Comparison of ENCODE assay signal across 22 cellular contexts in genomic region chr5:133685402-133686018, GRCh38.
"Had no signal": no experiment of that assay in that cellular context is flagged by ENCODE, and none has a peak within 500 bp of the region (broad histone marks: within the 10 kb centered on the region; RNA-seq: fewer than 3 reads in every experiment).

No MANE protein-coding gene starts in this region.

- H3K27ac ChIP-seq: heart left ventricle, ovary, thoracic aorta, uterus had no signal

- H3K36me3 ChIP-seq: heart left ventricle, ovary, thoracic aorta, uterus had no signal

- H3K4me1 ChIP-seq: heart left ventricle, uterus had no signal

- H3K4me1 Mint-ChIP-seq: activated B cell treated with CpG ODN at 0.5 μM for 24 hours; activated naive CD4-positive, alpha-beta T cell treated with anti-CD3 and anti-CD28 coated beads, Interleukin-2, amount 50 U/mL, for 24 hours; activated naive CD8-positive, alpha-beta T cell treated with anti-CD3 and anti-CD28 coated beads, Interleukin-2, amount 50 U/mL, for 24 hours had no signal

- H3K9me3 Mint-ChIP-seq: activated B cell treated with CpG ODN at 0.5 μM for 24 hours; activated naive CD4-positive, alpha-beta T cell treated with anti-CD3 and anti-CD28 coated beads, Interleukin-2, amount 50 U/mL, for 24 hours; activated naive CD8-positive, alpha-beta T cell treated with anti-CD3 and anti-CD28 coated beads, Interleukin-2, amount 50 U/mL, for 24 hours; activated T-helper 2 cell treated with anti-CD3 and anti-CD28 coated beads, Interferon-gamma antibody, Interleukin-2, Interleukin-4, amounts not matched to agents 10 μg/mL and 5 μg/mL and 100 μg/mL, durations not matched to agents 14 hours and 24 hours and 36 hours; naive thymus-derived CD4-positive, alpha-beta T cell; type B pancreatic cell had no signal

- H3K9me3 ChIP-seq: heart left ventricle, ovary, thoracic aorta, uterus had no signal

- DNase-seq: activated B cell treated with CpG ODN at 0.5 μM for 24 hours; activated CD8-positive, alpha-beta memory T cell treated with anti-CD3 and anti-CD28 coated beads, Interleukin-2, amount 10 ng/mL, durations not matched to agents 7 days and 5 days; activated CD8-positive, alpha-beta T cell treated with anti-CD3 and anti-CD28 coated beads, Interleukin-2, amount 10 ng/mL, durations not matched to agents 7 days and 5 days; activated naive CD8-positive, alpha-beta T cell treated with anti-CD3 and anti-CD28 coated beads, Interleukin-2, amount 50 U/mL, for 24 hours; activated T-cell treated with anti-CD3 and anti-CD28 coated beads, Interleukin-2, amount 50 U/mL, for 48 hours; heart left ventricle; hypothalamus; midbrain; naive thymus-derived CD4-positive, alpha-beta T cell; ovary; retina; stimulated activated naive CD4-positive, alpha-beta T cell treated with Interleukin-2 at 50 U/mL for 16 hours; T-helper 2 cell; uterus had no signal

- H3K27me3 ChIP-seq: ovary, uterus had no signal

- FAIRE-seq: endothelial cell of umbilical vein had no signal

- H3K36me3 Mint-ChIP-seq: activated CD8-positive, alpha-beta memory T cell treated with anti-CD3 and anti-CD28 coated beads, Interleukin-2, amount 10 ng/mL, durations not matched to agents 7 days and 5 days; activated naive CD4-positive, alpha-beta T cell treated with anti-CD3 and anti-CD28 coated beads, Interleukin-2, amount 50 U/mL, for 24 hours; brain; type B pancreatic cell had no signal

- H3K4me3 ChIP-seq: heart left ventricle, ovary, thoracic aorta, uterus had no signal

- H3K27ac Mint-ChIP-seq: activated B cell treated with CpG ODN at 0.5 μM for 24 hours; activated CD8-positive, alpha-beta memory T cell treated with anti-CD3 and anti-CD28 coated beads, Interleukin-2, amount 10 ng/mL, durations not matched to agents 7 days and 5 days; activated CD8-positive, alpha-beta T cell treated with anti-CD3 and anti-CD28 coated beads, Interleukin-2, amount 10 ng/mL, durations not matched to agents 7 days and 5 days; activated naive CD4-positive, alpha-beta T cell treated with anti-CD3 and anti-CD28 coated beads, Interleukin-2, amount 50 U/mL, for 24 hours; activated naive CD8-positive, alpha-beta T cell treated with anti-CD3 and anti-CD28 coated beads, Interleukin-2, amount 50 U/mL, for 24 hours; activated T-helper 2 cell treated with anti-CD3 and anti-CD28 coated beads, Interferon-gamma antibody, Interleukin-2, Interleukin-4, amounts not matched to agents 10 μg/mL and 5 μg/mL and 100 μg/mL, durations not matched to agents 14 hours and 24 hours and 36 hours; naive thymus-derived CD4-positive, alpha-beta T cell; progenitor cell of endocrine pancreas; type B pancreatic cell had no signal

- ATAC-seq: activated CD8-positive, alpha-beta memory T cell treated with anti-CD3 and anti-CD28 coated beads, Interleukin-2, amount 10 ng/mL, durations not matched to agents 7 days and 5 days; activated CD8-positive, alpha-beta T cell treated with anti-CD3 and anti-CD28 coated beads, Interleukin-2, amount 10 ng/mL, durations not matched to agents 7 days and 5 days; activated naive CD8-positive, alpha-beta T cell treated with anti-CD3 and anti-CD28 coated beads, Interleukin-2, amount 50 U/mL, for 24 hours; heart left ventricle; naive thymus-derived CD4-positive, alpha-beta T cell; sciatic nerve had no signal

- H3K4me3 Mint-ChIP-seq: activated B cell treated with CpG ODN at 0.5 μM for 24 hours; activated CD8-positive, alpha-beta memory T cell treated with anti-CD3 and anti-CD28 coated beads, Interleukin-2, amount 10 ng/mL, durations not matched to agents 7 days and 5 days; activated CD8-positive, alpha-beta T cell treated with anti-CD3 and anti-CD28 coated beads, Interleukin-2, amount 10 ng/mL, durations not matched to agents 7 days and 5 days; activated naive CD4-positive, alpha-beta T cell treated with anti-CD3 and anti-CD28 coated beads, Interleukin-2, amount 50 U/mL, for 24 hours; activated naive CD8-positive, alpha-beta T cell treated with anti-CD3 and anti-CD28 coated beads, Interleukin-2, amount 50 U/mL, for 24 hours; brain; naive thymus-derived CD4-positive, alpha-beta T cell; type B pancreatic cell had no signal
